Comparison of ENCODE assay signal across 1 cellular context in the genomic region with DNA sequence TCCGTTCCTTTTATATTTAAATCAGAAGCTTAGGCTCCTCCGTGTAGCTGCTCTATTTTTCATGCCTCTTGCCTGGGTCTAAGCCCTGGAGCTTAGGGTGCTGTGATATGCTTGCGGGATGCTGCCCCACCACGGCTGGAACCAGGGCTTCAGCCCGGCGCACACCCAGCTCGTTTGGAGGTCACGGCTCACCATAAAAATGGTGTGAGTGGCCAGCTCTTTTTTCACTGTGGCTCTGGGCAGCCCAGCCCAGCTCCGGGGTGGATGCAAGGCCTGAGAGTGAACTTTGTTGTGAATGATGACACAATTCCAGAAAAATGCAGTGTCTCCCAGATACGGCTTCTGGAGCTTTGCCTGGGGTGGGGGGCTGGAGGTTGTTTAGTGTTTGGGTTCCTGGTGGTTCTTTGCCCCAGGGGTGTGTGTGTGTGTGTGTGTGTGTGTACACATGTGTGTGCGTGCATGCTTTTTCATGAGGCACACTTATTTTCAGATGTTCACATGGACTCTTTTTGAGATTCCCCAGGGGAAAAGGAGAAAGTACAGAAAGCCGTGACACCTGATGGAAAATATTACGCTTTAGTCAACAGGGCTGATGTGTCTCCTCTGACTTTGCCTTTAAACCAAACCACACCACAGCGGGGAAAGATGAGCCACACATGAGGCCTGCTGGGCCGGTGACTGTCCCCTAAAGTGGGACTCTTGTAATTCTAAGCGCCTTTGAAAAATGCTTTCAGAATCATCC.
A peak's percentile ranks its signal among the peaks of the same experiment; 100 is the strongest.
TF ChIP-seq lines count a peak whose summit lies in the region.

No MANE protein-coding gene starts in this region.

TF ChIP-seq in liver, 16 proteins besides CTCF, POLR2A, EP300 and RAD21 (continued from another document):
- TF ChIP-seq, protein P1, sequence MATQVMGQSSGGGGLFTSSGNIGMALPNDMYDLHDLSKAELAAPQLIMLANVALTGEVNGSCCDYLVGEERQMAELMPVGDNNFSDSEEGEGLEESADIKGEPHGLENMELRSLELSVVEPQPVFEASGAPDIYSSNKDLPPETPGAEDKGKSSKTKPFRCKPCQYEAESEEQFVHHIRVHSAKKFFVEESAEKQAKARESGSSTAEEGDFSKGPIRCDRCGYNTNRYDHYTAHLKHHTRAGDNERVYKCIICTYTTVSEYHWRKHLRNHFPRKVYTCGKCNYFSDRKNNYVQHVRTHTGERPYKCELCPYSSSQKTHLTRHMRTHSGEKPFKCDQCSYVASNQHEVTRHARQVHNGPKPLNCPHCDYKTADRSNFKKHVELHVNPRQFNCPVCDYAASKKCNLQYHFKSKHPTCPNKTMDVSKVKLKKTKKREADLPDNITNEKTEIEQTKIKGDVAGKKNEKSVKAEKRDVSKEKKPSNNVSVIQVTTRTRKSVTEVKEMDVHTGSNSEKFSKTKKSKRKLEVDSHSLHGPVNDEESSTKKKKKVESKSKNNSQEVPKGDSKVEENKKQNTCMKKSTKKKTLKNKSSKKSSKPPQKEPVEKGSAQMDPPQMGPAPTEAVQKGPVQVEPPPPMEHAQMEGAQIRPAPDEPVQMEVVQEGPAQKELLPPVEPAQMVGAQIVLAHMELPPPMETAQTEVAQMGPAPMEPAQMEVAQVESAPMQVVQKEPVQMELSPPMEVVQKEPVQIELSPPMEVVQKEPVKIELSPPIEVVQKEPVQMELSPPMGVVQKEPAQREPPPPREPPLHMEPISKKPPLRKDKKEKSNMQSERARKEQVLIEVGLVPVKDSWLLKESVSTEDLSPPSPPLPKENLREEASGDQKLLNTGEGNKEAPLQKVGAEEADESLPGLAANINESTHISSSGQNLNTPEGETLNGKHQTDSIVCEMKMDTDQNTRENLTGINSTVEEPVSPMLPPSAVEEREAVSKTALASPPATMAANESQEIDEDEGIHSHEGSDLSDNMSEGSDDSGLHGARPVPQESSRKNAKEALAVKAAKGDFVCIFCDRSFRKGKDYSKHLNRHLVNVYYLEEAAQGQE (IDR thresholded peaks at IDR 0.05): peak; percentile 85
- peak; percentile 69 for TF ChIP-seq HNF4G (IDR thresholded peaks at IDR 0.05)
- peak; percentile 80 to 83 for TF ChIP-seq HNF4A (conservative IDR thresholded peaks at IDR 0.05)
- peak; percentile 94 for TF ChIP-seq SP1 (IDR thresholded peaks at IDR 0.05)
- TF ChIP-seq RXRA (IDR thresholded peaks at IDR 0.05): peak; percentile 84 to 89
- TF ChIP-seq YY1 (IDR thresholded peaks at IDR 0.05): peak; percentile 93
- TF ChIP-seq NR2F2 (IDR thresholded peaks at IDR 0.05): peak; percentile 87
- TF ChIP-seq, protein P2, sequence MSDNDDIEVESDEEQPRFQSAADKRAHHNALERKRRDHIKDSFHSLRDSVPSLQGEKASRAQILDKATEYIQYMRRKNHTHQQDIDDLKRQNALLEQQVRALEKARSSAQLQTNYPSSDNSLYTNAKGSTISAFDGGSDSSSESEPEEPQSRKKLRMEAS (IDR thresholded peaks at IDR 0.05): peak; percentile 72
- TF ChIP-seq FOXA2 (IDR thresholded peaks at IDR 0.05): peak; percentile 76
- peak in 1 of 2 donors; percentile 96 for TF ChIP-seq EGR1 (IDR thresholded peaks at IDR 0.05; ENCODE audit: low read depth in 2 of 2)
- TF ChIP-seq, protein P3, sequence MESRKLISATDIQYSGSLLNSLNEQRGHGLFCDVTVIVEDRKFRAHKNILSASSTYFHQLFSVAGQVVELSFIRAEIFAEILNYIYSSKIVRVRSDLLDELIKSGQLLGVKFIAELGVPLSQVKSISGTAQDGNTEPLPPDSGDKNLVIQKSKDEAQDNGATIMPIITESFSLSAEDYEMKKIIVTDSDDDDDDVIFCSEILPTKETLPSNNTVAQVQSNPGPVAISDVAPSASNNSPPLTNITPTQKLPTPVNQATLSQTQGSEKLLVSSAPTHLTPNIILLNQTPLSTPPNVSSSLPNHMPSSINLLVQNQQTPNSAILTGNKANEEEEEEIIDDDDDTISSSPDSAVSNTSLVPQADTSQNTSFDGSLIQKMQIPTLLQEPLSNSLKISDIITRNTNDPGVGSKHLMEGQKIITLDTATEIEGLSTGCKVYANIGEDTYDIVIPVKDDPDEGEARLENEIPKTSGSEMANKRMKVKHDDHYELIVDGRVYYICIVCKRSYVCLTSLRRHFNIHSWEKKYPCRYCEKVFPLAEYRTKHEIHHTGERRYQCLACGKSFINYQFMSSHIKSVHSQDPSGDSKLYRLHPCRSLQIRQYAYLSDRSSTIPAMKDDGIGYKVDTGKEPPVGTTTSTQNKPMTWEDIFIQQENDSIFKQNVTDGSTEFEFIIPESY (IDR thresholded peaks at IDR 0.05): peak; percentile 48
- TF ChIP-seq JUND (IDR thresholded peaks at IDR 0.05): peak; percentile 99
- peak; percentile 84 for TF ChIP-seq FOXA1 (IDR thresholded peaks at IDR 0.05)
TF ChIP-seq in liver: peak in this region for 16.
